In the genomic region with DNA sequence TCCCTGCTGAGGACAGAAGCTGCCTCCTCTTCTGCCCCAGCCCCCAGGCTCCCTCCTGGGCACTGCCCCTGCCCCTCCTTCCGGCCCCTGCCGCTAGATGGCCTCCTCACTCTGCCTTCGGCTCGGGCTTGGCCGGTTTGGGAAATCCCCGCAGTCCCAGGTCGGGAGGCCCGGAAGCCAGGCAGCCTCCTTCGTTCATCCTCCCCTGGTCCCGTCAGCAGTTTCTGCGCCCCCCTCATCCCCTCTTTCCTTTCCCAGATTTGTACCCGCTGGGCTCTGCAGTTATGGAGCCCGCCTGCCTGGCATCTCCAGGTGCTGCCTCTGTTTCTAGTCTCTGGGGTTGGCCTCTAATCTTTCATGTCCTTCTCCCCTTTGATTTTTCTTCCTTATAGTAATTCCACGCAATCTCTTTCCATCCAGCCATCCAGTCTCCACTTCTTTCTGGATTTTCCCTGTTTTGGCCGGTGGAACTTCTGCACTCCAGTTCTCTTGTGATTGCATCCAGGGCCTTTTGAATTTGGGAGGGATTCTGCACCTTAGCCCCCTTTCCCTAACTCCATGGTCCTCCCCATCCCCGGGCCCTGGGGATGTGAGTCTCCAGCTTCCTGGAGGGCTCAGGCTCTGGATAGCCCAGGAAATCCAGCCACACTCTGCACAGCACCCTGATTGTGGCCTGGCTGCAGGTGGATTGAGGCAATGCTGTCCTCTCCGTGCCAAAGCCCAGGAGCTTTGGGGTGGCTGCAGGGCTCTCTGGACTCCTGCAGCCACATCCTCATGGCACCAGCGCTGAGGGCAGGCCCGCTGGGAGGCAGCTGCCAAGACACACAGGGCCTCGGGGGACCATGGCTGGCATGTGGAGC, we compare ENCODE assay signal across 7 cellular contexts. TPM values are rescaled to one million over a fixed set of nuclear protein-coding genes. Genes with fewer than 3 reads are reported as not detected.
DNase-seq lines count a peak whose midpoint lies in the region; ATAC-seq and TF ChIP-seq lines count a peak whose summit lies in the region.

No MANE protein-coding gene starts in this region.

- no peaks in the 10 kb centered on the region for H3K27me3 ChIP-seq in testis

- H3K4me3 ChIP-seq in testis: no peak overlapping the region

- TF ChIP-seq POLR2A in testis (IDR thresholded peaks at IDR 0.05): no peak

- peak; percentile 92 for ATAC-seq in GM21423 (IDR thresholded peaks at IDR 0.05; ENCODE audit: unreplicated experiment)

- peak; percentile 90 for TF ChIP-seq CTCF in GM10248 (IDR thresholded peaks at IDR 0.05; ENCODE audit: control extremely low read depth, extremely low read depth, low read depth, missing control alignments)
- peak; percentile 15 to 59 (median 48) for TF ChIP-seq CTCF in testis (IDR thresholded peaks at IDR 0.05)

- no peaks in the 10 kb centered on the region for H3K9me3 ChIP-seq in testis

- POLR2A ChIA-PET in GM10248 (lab: Yijun Ruan, JAX): no interaction called here

- DNase-seq in GM10248 (ENCODE audit: extremely low spot score): peak; percentile 90
- DNase-seq in HPDE6-E6E7 (ENCODE audit: extremely low spot score): peak; percentile 71
- DNase-seq in activated CD4-positive, CD25-positive, alpha-beta regulatory T cell (lab: John Stamatoyannopoulos, UW): peak in 3 of 4 experiments; percentile 8 to 33 (median 16)
- peak; percentile 18 for DNase-seq in cerebellar cortex (ENCODE audit: low spot score)
- peak; percentile 24 for DNase-seq in midbrain (lab: John Stamatoyannopoulos, UW)
- peak; percentile 67 for DNase-seq in testis

- no peak overlapping the region for H3K27ac ChIP-seq in testis

- no peaks in the 10 kb centered on the region for H3K36me3 ChIP-seq in testis (ENCODE audit: low read depth, missing control alignments)

- WGBS in testis, 2 donors: 23 to 30% methylated on average over 19 of the region's 20 CpGs

- H3K4me1 ChIP-seq in testis: no peaks in the 10 kb centered on the region

- intact Hi-C loops in testis (cut with DNase I; ENCODE audit: low total_unique reads): no loop called here

- CTCF ChIA-PET in GM10248 (lab: Yijun Ruan, JAX): interaction anchor here (0.7 to 2.1 kb wide), 10 partner anchors 9 to 1016 kb away, joined by 3 to 6 read pairs (median 4); no protein-coding TSS in a partner anchor

RNA-seq across cellular contexts. Expression of gene SHH, which starts 3.3 kb away (rescaled TPM):
- under 1 TPM in 1 of 2 donors, not detected in 1; 0.06 TPM for total RNA-seq in testis
- 1.0 TPM for polyA plus RNA-seq in testis (ENCODE audit: insufficient read depth, low read depth, low replicate concordance)

Comparison
In these comparisons a context has a peak if more than half of its experiments do, and no peak if none do; other contexts are left out.
1. DNase-seq: peak in every context shown above with its lines; median percentile 90 in GM10248; 71 in HPDE6-E6E7; 67 in testis; 24 in midbrain; 18 in cerebellar cortex; 16 in activated CD4-positive, CD25-positive, alpha-beta regulatory T cell.